In the genomic region with DNA sequence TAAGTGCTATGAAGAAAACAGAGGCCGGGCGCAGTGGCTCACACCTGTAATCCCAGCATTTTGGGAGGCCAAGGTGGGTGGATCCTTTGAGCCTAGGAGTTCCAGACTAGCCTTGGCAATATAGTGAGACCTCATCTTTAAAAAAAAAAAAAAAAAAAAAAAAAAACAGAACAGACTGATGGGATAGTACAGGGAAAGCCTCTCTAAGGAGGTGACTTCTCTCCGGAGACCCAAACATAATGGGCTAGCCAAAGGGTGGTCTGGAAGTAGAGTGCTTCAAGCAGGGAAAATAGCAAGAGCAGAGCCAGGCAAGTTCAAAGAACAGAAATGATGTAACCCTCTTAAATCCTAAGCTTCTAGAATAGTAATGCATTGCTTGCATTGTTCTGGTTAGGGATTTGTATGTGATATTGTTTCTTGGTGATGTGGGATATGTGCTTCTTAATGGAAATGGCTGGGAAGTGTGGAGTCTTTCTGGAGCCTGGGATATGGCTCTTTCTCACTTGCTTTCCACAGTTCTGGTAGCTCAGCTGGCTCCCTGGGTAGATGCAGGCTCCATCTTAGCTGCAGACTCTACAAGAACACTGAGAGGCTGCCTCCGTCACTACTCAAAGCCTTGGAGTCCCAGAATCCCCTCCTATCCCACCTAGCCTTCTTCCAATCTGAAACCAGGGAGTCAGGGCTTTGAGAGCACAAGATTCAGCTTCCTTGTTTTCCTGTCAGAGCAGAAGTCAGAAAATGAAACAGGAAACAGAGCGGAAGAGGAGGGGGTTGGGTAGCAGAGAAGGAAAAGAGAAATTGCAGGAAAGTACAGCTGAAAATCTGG, we compare ENCODE assay signal across 8 cellular contexts. TPM values are rescaled to one million over a fixed set of nuclear protein-coding genes. Genes with fewer than 3 reads are reported as not detected.
DNase-seq lines count a peak whose midpoint lies in the region; ATAC-seq and TF ChIP-seq lines count a peak whose summit lies in the region.

No MANE protein-coding gene starts in this region.

- no peak for DNase-seq in CD14-positive monocyte (ENCODE audit: low spot score)
- DNase-seq in NCI-H82 treated with DMSO at 0.1 percent for 48 hours (lab: John Stamatoyannopoulos, UW; ENCODE audit: unreplicated experiment), result no peak

- peak overlapping the region; percentile 100 for H3K27ac ChIP-seq in angular gyrus (ENCODE audit: low read depth, low read length)
- H3K27ac ChIP-seq in liver (ENCODE audit: low read depth in 1 of 2, low read length in 2 of 2), result peak overlapping the region; percentile 99 to 100
- H3K27ac ChIP-seq in thymus (ENCODE audit: low read depth), result peak overlapping the region; percentile 99

- H3K27ac Mint-ChIP-seq in CD14-positive monocyte, result peak overlapping the region; percentile 95 to 99 (median 99)

- H3K4me3 Mint-ChIP-seq in CD14-positive monocyte, result peak overlapping the region; percentile 97 to 98

- H3K79me2 ChIP-seq in Loucy (ENCODE audit: insufficient read depth, low read length), result peaks cover 26% of the 10 kb centered on the region

- TF ChIP-seq CTCF in CD14-positive monocyte (IDR thresholded peaks at IDR 0.05), result no peak
- no peak for TF ChIP-seq CTCF in Loucy (conservative IDR thresholded peaks at IDR 0.05; ENCODE audit: low read length)
- no peak for TF ChIP-seq CTCF in liver (IDR thresholded peaks at IDR 0.05; ENCODE audit: low read depth, low read length, missing input control)

- H3K4me3 ChIP-seq in Loucy (ENCODE audit: low read length, poor library complexity, severe bottlenecking) (peak overlapping the region; percentile 81), liver (ENCODE audit: low read depth in 1 of 3, low read length in 3 of 3) (no peak overlapping the region), thymus (ENCODE audit: low read length) (peak overlapping the region; percentile 95)

- peak overlapping the region; percentile 99 for H3K4me2 ChIP-seq in Loucy (ENCODE audit: low read depth, low read length, poor library complexity, severe bottlenecking)

- WGBS in liver, result 71% methylated on average over 5 of the region's 5 CpGs
- WGBS in thymus, result 66% methylated on average over 5 of the region's 5 CpGs

- peaks cover 0 to 2% (median 0%) of the 10 kb centered on the region in 3 donors for H3K27me3 Mint-ChIP-seq in CD14-positive monocyte (ENCODE audit: low read depth in 3 of 3)

- H3K36me3 ChIP-seq in Loucy (ENCODE audit: insufficient read depth, low read length), result peaks cover 21% of the 10 kb centered on the region; the same call in 1 of the 2 replicates
- no peaks in the 10 kb centered on the region for H3K36me3 ChIP-seq in liver (ENCODE audit: control insufficient read depth in 4 of 4, insufficient read depth in 3 of 4, low read depth in 1 of 4, low read length in 3 of 4)
- peaks cover 16% of the 10 kb centered on the region for H3K36me3 ChIP-seq in thymus (ENCODE audit: control insufficient read depth, insufficient read depth)

- H3K27me3 ChIP-seq in Loucy (ENCODE audit: insufficient read depth, low read length, poor library complexity, severe bottlenecking), result no peaks in the 10 kb centered on the region
- no peaks in the 10 kb centered on the region for H3K27me3 ChIP-seq in liver (ENCODE audit: control insufficient read depth in 4 of 4, insufficient read depth in 4 of 4, low read length in 3 of 4)
- H3K27me3 ChIP-seq in thymus (ENCODE audit: control insufficient read depth, insufficient read depth), result no peaks in the 10 kb centered on the region

- TF ChIP-seq RAD21 in liver (IDR thresholded peaks at IDR 0.05), result peak in 1 of 2 donors; percentile 48

- H3K9ac ChIP-seq in Loucy (ENCODE audit: low read depth, low read length, poor library complexity, severe bottlenecking), result peak overlapping the region; percentile 99
- H3K9ac ChIP-seq in liver (ENCODE audit: low read depth in 1 of 2, low read length in 2 of 2), result peak overlapping the region; percentile 47 to 63

- peaks cover 23% of the 10 kb centered on the region in 2 donors for H3K36me3 Mint-ChIP-seq in CD14-positive monocyte

- no peaks in the 10 kb centered on the region for H3K9me3 Mint-ChIP-seq in CD14-positive monocyte

- no peaks in the 10 kb centered on the region for H3K9me3 ChIP-seq in Loucy (ENCODE audit: insufficient read depth, low read depth, low read length)
- H3K9me3 ChIP-seq in liver (ENCODE audit: control insufficient read depth in 4 of 4, low read length in 3 of 4), result no peaks in the 10 kb centered on the region
- H3K9me3 ChIP-seq in thymus (ENCODE audit: control insufficient read depth), result no peaks in the 10 kb centered on the region

- peaks cover 71% of the 10 kb centered on the region for H3K4me1 Mint-ChIP-seq in CD14-positive monocyte

- peaks cover 14% of the 10 kb centered on the region for H3F3A ChIP-seq in Loucy (ENCODE audit: low read depth)

- H3K4me1 ChIP-seq in Loucy (ENCODE audit: insufficient read depth, low read length, poor library complexity, severe bottlenecking) (peaks cover 68% of the 10 kb centered on the region), liver (ENCODE audit: control insufficient read depth in 4 of 4, insufficient read depth in 4 of 4, low read length in 3 of 4) (peaks cover 13 to 78% (median 60%) of the 10 kb centered on the region in 4 donors), thymus (ENCODE audit: control insufficient read depth, insufficient read depth, low read length) (peaks cover 19% of the 10 kb centered on the region)

- peaks cover 7% of the 10 kb centered on the region for H4K20me1 ChIP-seq in Loucy (ENCODE audit: insufficient read depth, low read length, poor library complexity, severe bottlenecking)

- ATAC-seq in GM21786 (IDR thresholded peaks at IDR 0.05; ENCODE audit: unreplicated experiment), result no peak
- ATAC-seq in GM18511 (IDR thresholded peaks at IDR 0.05; ENCODE audit: unreplicated experiment), result no peak

- no peak overlapping the region for H2AFZ ChIP-seq in Loucy (ENCODE audit: low read length)

- H3K9me2 ChIP-seq in Loucy (replicated peaks; ENCODE audit: low read depth, low read length), result no peaks in the 10 kb centered on the region

- intact Hi-C loops in CD14-positive monocyte (cut with micrococcal nuclease), result loop anchor here (2.0 to 5.0 kb wide), 3 partner anchors 44 to 93 kb away; partner anchors contain the start of gene ARID1A (in 1 of the 2)

TF ChIP-seq in liver, 16 proteins besides CTCF, POLR2A, EP300 and RAD21:
- no peak for TF ChIP-seq HNF4G (IDR thresholded peaks at IDR 0.05)
- TF ChIP-seq EGR1 (IDR thresholded peaks at IDR 0.05; ENCODE audit: low read depth in 2 of 2), result peak; percentile 10 to 17
- peak; percentile 58 for TF ChIP-seq MAX (IDR thresholded peaks at IDR 0.05)
- TF ChIP-seq TAF1 (conservative IDR thresholded peaks at IDR 0.05), result no peak
- no peak for TF ChIP-seq GABPA (IDR thresholded peaks at IDR 0.05 in 1 of 2, conservative IDR thresholded peaks at IDR 0.05 in 1 of 2)
- no peak for TF ChIP-seq FOXA2 (IDR thresholded peaks at IDR 0.05)
- no peak for TF ChIP-seq REST (IDR thresholded peaks at IDR 0.05)
- no peak for TF ChIP-seq NR2F2 (IDR thresholded peaks at IDR 0.05)
- TF ChIP-seq ATF3 (IDR thresholded peaks at IDR 0.05), result no peak
- TF ChIP-seq SP1 (IDR thresholded peaks at IDR 0.05), result peak; percentile 11

RNA-seq across cellular contexts. Expression of gene PIGV, which starts 1.9 kb away (rescaled TPM):
- 1 to 10 TPM; 8.3 to 9.5 TPM for polyA plus RNA-seq in CD14-positive monocyte
- 10 to 100 TPM; 15.3 to 24.3 TPM for total RNA-seq in liver
- 10 to 100 TPM; 13.9 to 14.2 TPM for polyA plus RNA-seq in liver
- polyA plus RNA-seq in thymus, result 10.6 TPM

RNA-seq across cellular contexts. Expression of gene ZDHHC18, which starts 40.7 kb away (rescaled TPM):
- polyA plus RNA-seq in CD14-positive monocyte (1 to 10 TPM; 3.1 to 6.0 TPM), liver (1 to 10 TPM; 2.6 to 9.2 TPM), thymus (9.1 TPM)
- total RNA-seq in liver, result 1 to 10 TPM; 7.6 to 8.3 TPM

Comparison
In these comparisons a context has a peak if more than half of its experiments do, and no peak if none do; other contexts are left out.
1. H3K4me3 ChIP-seq: peak in Loucy (single experiment) and thymus (single experiment); none in liver (0 of 3).
2. Peak in every context shown above with its lines, with median percentiles within 50 percentile points of each other: H3K27ac ChIP-seq.